Comparison of ENCODE assay signal across 3 cellular contexts in genomic region chr15:72275635-72276325, GRCh38. TPM values are rescaled to one million over a fixed set of nuclear protein-coding genes. Genes with fewer than 3 reads are reported as not detected.
"Had no signal": no experiment of that assay in that cellular context is flagged by ENCODE, and none has a peak within 500 bp of the region (broad histone marks: within the 10 kb centered on the region; RNA-seq: fewer than 3 reads in every experiment).

No MANE protein-coding gene starts in this region.

RNA-seq across cellular contexts. Expression of gene CELF6, which starts 44.2 kb away (rescaled TPM):
- total RNA-seq: endothelial cell of umbilical vein, epithelial cell of proximal tubule, fibroblast of villous mesenchyme had no signal
